ENCODE assay signal across 1 cellular context in genomic region chr17:47297661-47298400, GRCh38.
A peak's percentile ranks its signal among the peaks of the same experiment; 100 is the strongest.
TF ChIP-seq lines count a peak whose summit lies in the region.

No MANE protein-coding gene starts in this region.

TF ChIP-seq in K562, 482 proteins besides CTCF, POLR2A, EP300 and RAD21 (continued from another document):
- TF ChIP-seq TSC22D4 (tag; IDR thresholded peaks at IDR 0.05) (no peak), MAFG (tag; conservative IDR thresholded peaks at IDR 0.05) (no peak), ZNF551 (CRISPR knock-in tag; IDR thresholded peaks at IDR 0.05) (no peak), JUND (IDR thresholded peaks at IDR 0.05; ENCODE audit: borderline replicate concordance, low read depth, low read length) (peak; percentile 24; the same call in 1 of the 2 replicates), JUND (tag; IDR thresholded peaks at IDR 0.05; ENCODE audit: borderline replicate concordance, low read depth, low read length) (no peak), ELF1 (tag; IDR thresholded peaks at IDR 0.05) (no peak)
TF ChIP-seq in K562: peak in this region for 3.
